Comparison of ENCODE assay signal across 11 cellular contexts in genomic region chr19:40274585-40275544, GRCh38. TPM values are rescaled to one million over a fixed set of nuclear protein-coding genes. Genes with fewer than 3 reads are reported as not detected.
A peak's percentile ranks its signal among the peaks of the same experiment; 100 is the strongest.
DNase-seq lines count a peak whose midpoint lies in the region; ATAC-seq and TF ChIP-seq lines count a peak whose summit lies in the region.
"Had no signal": no experiment of that assay in that cellular context is flagged by ENCODE, and none has a peak within 500 bp of the region (broad histone marks: within the 10 kb centered on the region; RNA-seq: fewer than 3 reads in every experiment).

No MANE protein-coding gene starts in this region.

- WGBS in endodermal cell (ENCODE audit: insufficient coverage in 1 of 2, insufficient read length in 1 of 2), 2 experiments = 90 to 93% methylated on average over 18 to 28 of the region's 28 CpGs

- H3K4me1 ChIP-seq in endodermal cell (ENCODE audit: control insufficient read depth, insufficient read depth, low read length) = no peaks in the 10 kb centered on the region

- H3K4me3 ChIP-seq in endodermal cell (ENCODE audit: low read length) = no peak overlapping the region

- H3K27ac ChIP-seq in endodermal cell (ENCODE audit: low read depth, low read length) = no peak overlapping the region

- no peaks in the 10 kb centered on the region for H3K9me3 ChIP-seq in endodermal cell (ENCODE audit: control insufficient read depth, low read length)

- H3K27ac Mint-ChIP-seq in T-helper 2 cell treated with Interferon-gamma antibody and Interleukin-4, amounts not matched to agents 5 μg/mL and 100 μg/mL, for 36 hours = peak overlapping the region; percentile 63
- H3K27ac Mint-ChIP-seq in endodermal cell = peak overlapping the region; percentile 87

- H3K4me1 Mint-ChIP-seq in T-helper 2 cell treated with Interferon-gamma antibody and Interleukin-4, amounts not matched to agents 5 μg/mL and 100 μg/mL, for 36 hours (ENCODE audit: low read depth) = peaks cover 25% of the 10 kb centered on the region
- peaks cover 16% of the 10 kb centered on the region for H3K4me1 Mint-ChIP-seq in endodermal cell

- no peak overlapping the region for H3K9ac ChIP-seq in endodermal cell (ENCODE audit: extremely low read depth, low read length, poor library complexity, severe bottlenecking)

- no peak for TF ChIP-seq CTCF in endodermal cell (conservative IDR thresholded peaks at IDR 0.05)

- H3K4me3 Mint-ChIP-seq in T-helper 2 cell treated with Interferon-gamma antibody and Interleukin-4, amounts not matched to agents 5 μg/mL and 100 μg/mL, for 36 hours = peak overlapping the region; percentile 62
- no peak overlapping the region for H3K4me3 Mint-ChIP-seq in endodermal cell

- H3K27me3 ChIP-seq in endodermal cell (ENCODE audit: control insufficient read depth, insufficient read depth, low read length, poor library complexity, severe bottlenecking) = no peaks in the 10 kb centered on the region

- peak; percentile 66 for ATAC-seq in stimulated activated naive CD8-positive, alpha-beta T cell treated with anti-CD3 and anti-CD28 coated beads, Interleukin-15, Interleukin-2, amounts not matched to agents 100 U/mL and 50 U/mL, for 24 hours
- ATAC-seq: Right ventricle myocardium inferior had no signal

- H3K27me3 Mint-ChIP-seq in T-helper 2 cell treated with Interferon-gamma antibody and Interleukin-4, amounts not matched to agents 5 μg/mL and 100 μg/mL, for 36 hours (ENCODE audit: low read depth) = no peaks in the 10 kb centered on the region
- H3K27me3 Mint-ChIP-seq in endodermal cell (ENCODE audit: insufficient read depth) = no peaks in the 10 kb centered on the region

- peak; percentile 5 to 15 for DNase-seq in activated CD4-positive, alpha-beta T cell treated with anti-CD3 and anti-CD28 coated beads for 24 hours (ENCODE audit: low read depth in 2 of 2)
- DNase-seq in activated CD4-positive, alpha-beta T cell treated with anti-CD3 and anti-CD28 coated beads, Interleukin-2, amount 50 U/mL, for 1 hour = no peak
- DNase-seq in T-helper 2 cell treated with Interferon-gamma antibody and Interleukin-4, amounts not matched to agents 5 μg/mL and 100 μg/mL, for 36 hours (ENCODE audit: low spot score) = peak; percentile 5
- DNase-seq in endodermal cell (no peak), dermis blood vessel endothelial cell (no peak), DMS53 treated with DMSO at 0.1 percent for 48 hours (lab: John Stamatoyannopoulos, UW; ENCODE audit: unreplicated experiment) (no peak), iPS-NIHi11 (ENCODE audit: low spot score) (no peak)
- DNase-seq in stimulated activated naive CD8-positive, alpha-beta T cell treated with anti-CD3 and anti-CD28 coated beads, Interleukin-15, Interleukin-2, amounts not matched to agents 100 U/mL and 50 U/mL, for 24 hours = peak; percentile 47
- DNase-seq: mammary epithelial cell had no signal

- H3K36me3 ChIP-seq in endodermal cell (ENCODE audit: control insufficient read depth, insufficient read depth, low read length) = peaks cover 20% of the 10 kb centered on the region

- H3K36me3 Mint-ChIP-seq in T-helper 2 cell treated with Interferon-gamma antibody and Interleukin-4, amounts not matched to agents 5 μg/mL and 100 μg/mL, for 36 hours (ENCODE audit: low read depth) = no peaks in the 10 kb centered on the region
- peaks cover 5% of the 10 kb centered on the region for H3K36me3 Mint-ChIP-seq in endodermal cell (ENCODE audit: low read depth)

- no peaks in the 10 kb centered on the region for H3K9me3 Mint-ChIP-seq in T-helper 2 cell treated with Interferon-gamma antibody and Interleukin-4, amounts not matched to agents 5 μg/mL and 100 μg/mL, for 36 hours
- H3K9me3 Mint-ChIP-seq in endodermal cell = no peaks in the 10 kb centered on the region

RNA-seq across cellular contexts. Expression of gene AKT2, which starts 10.3 kb away (rescaled TPM):
- 100 to 1,000 TPM; 190 to 208 TPM for total RNA-seq in endodermal cell
- 107 TPM for polyA plus RNA-seq in endodermal cell (2013, experiment 1 of 2)
- polyA plus RNA-seq in endodermal cell (2013, experiment 2 of 2) = 99.8 TPM
- 37.3 and 45.8 TPM in 2 replicates for total RNA-seq in dermis blood vessel endothelial cell

RNA-seq across cellular contexts. Expression of gene CCNP, which starts 48.4 kb away (rescaled TPM):
- total RNA-seq in endodermal cell = 1 to 10 TPM in 1 of 2 donors, under 1 TPM in 1; 0.73 to 1.4 TPM
- polyA plus RNA-seq in endodermal cell (2013, experiment 1 of 2) = 0.21 TPM
- 0.41 TPM for polyA plus RNA-seq in endodermal cell (2013, experiment 2 of 2)
- total RNA-seq in dermis blood vessel endothelial cell = 0.09 and 0.34 TPM in 2 replicates
- total RNA-seq: Right ventricle myocardium inferior had no signal
- polyA plus RNA-seq: mammary epithelial cell had no signal

RNA-seq across cellular contexts. Expression of gene TTC9B, which starts 56.7 kb away (rescaled TPM):
- not detected for total RNA-seq in endodermal cell
- polyA plus RNA-seq in endodermal cell (2013, experiment 1 of 2) = 1.3 TPM
- polyA plus RNA-seq in endodermal cell (2013, experiment 2 of 2) = 0.91 TPM
- total RNA-seq in dermis blood vessel endothelial cell = not detected in 2 replicates
- total RNA-seq: mammary epithelial cell, Right ventricle myocardium inferior had no signal
- polyA plus RNA-seq: esophagus, mammary epithelial cell had no signal

Comparison
In these comparisons a context has a peak if more than half of its experiments do, and no peak if none do; other contexts are left out.
1. DNase-seq: peak in activated CD4-positive, alpha-beta T cell treated with anti-CD3 and anti-CD28 coated beads for 24 hours (2 of 2), T-helper 2 cell treated with Interferon-gamma antibody and Interleukin-4, amounts not matched to agents 5 μg/mL and 100 μg/mL, for 36 hours (single experiment) and stimulated activated naive CD8-positive, alpha-beta T cell treated with anti-CD3 and anti-CD28 coated beads, Interleukin-15, Interleukin-2, amounts not matched to agents 100 U/mL and 50 U/mL, for 24 hours (single experiment); none in activated CD4-positive, alpha-beta T cell treated with anti-CD3 and anti-CD28 coated beads, Interleukin-2, amount 50 U/mL, for 1 hour (single experiment), endodermal cell (single experiment), dermis blood vessel endothelial cell (single experiment), DMS53 treated with DMSO at 0.1 percent for 48 hours (single experiment) and iPS-NIHi11 (single experiment).